11 cellular contexts compared by ENCODE assay signal in genomic region chr22:42868751-42869251, GRCh38. TPM values are rescaled to one million over a fixed set of nuclear protein-coding genes. Genes with fewer than 3 reads are reported as not detected.
DNase-seq lines count a peak whose midpoint lies in the region; ATAC-seq, FAIRE-seq and TF ChIP-seq lines count a peak whose summit lies in the region.
"Had no signal": no experiment of that assay in that cellular context is flagged by ENCODE, and none has a peak within 500 bp of the region (broad histone marks: within the 10 kb centered on the region; RNA-seq: fewer than 3 reads in every experiment).

No MANE protein-coding gene starts in this region.

- no peaks in the 10 kb centered on the region for H3K27me3 Mint-ChIP-seq in astrocyte (ENCODE audit: low read depth, unreplicated experiment)

- H3K36me3 ChIP-seq in H7 (replicated peaks; ENCODE audit: control insufficient read depth, insufficient read depth, low read length) (peaks cover 5% of the 10 kb centered on the region), astrocyte (ENCODE audit: insufficient read depth, low read length) (peaks cover 3% of the 10 kb centered on the region), right atrium auricular region (peaks cover 42% of the 10 kb centered on the region), rectal smooth muscle tissue (ENCODE audit: control insufficient read depth, insufficient read depth, low read length) (peaks cover 12% of the 10 kb centered on the region)

- no peak overlapping the region for H3K27ac ChIP-seq in astrocyte (ENCODE audit: low read depth, low read length)
- H3K27ac ChIP-seq in right atrium auricular region = peak overlapping the region; percentile 59 to 70
- peak overlapping the region; percentile 33 for H3K27ac ChIP-seq in rectal smooth muscle tissue (ENCODE audit: low read depth, low read length)

- FAIRE-seq in astrocyte (lab: Jason Lieb, UNC) = no peak
- FAIRE-seq: H54 had no signal

- no peaks in the 10 kb centered on the region for H3K27me3 ChIP-seq in H7 (ENCODE audit: control insufficient read depth, insufficient read depth, low read length)
- no peaks in the 10 kb centered on the region for H3K27me3 ChIP-seq in astrocyte (ENCODE audit: insufficient read depth, low read length)
- H3K27me3 ChIP-seq in right atrium auricular region = no peaks in the 10 kb centered on the region
- no peaks in the 10 kb centered on the region for H3K27me3 ChIP-seq in rectal smooth muscle tissue (ENCODE audit: control insufficient read depth, insufficient read depth, low read length)

- no peak for ATAC-seq in HG03442 (IDR thresholded peaks at IDR 0.05; ENCODE audit: unreplicated experiment)
- no peak for ATAC-seq in HG03280 (IDR thresholded peaks at IDR 0.05; ENCODE audit: unreplicated experiment)

- no peak overlapping the region for H3K4me2 ChIP-seq in astrocyte (ENCODE audit: low read length)

- H3K79me2 ChIP-seq in astrocyte (ENCODE audit: insufficient read depth, low read length) = no peaks in the 10 kb centered on the region

- peaks cover 1% of the 10 kb centered on the region for H3K4me1 Mint-ChIP-seq in astrocyte (ENCODE audit: low read depth, unreplicated experiment)

- no peak overlapping the region for H3K27ac Mint-ChIP-seq in astrocyte (ENCODE audit: unreplicated experiment)

- H3K9me3 ChIP-seq in astrocyte (ENCODE audit: insufficient read depth, low read depth, low read length) (no peaks in the 10 kb centered on the region), right atrium auricular region (no peaks in the 10 kb centered on the region)

- H4K20me1 ChIP-seq in astrocyte (ENCODE audit: insufficient read depth, low read length) = no peaks in the 10 kb centered on the region

- H3K4me3 Mint-ChIP-seq in astrocyte (ENCODE audit: unreplicated experiment) = no peak overlapping the region

- DNase-seq in H7 = peak; percentile 51
- DNase-seq in astrocyte (ENCODE audit: low read depth) = peak; percentile 62
- no peak for DNase-seq in right atrium auricular region (ENCODE audit: low spot score)
- no peak for DNase-seq in RKO (ENCODE audit: low spot score)
- DNase-seq in NK-92 treated with Interleukin-12 subunit alpha and Interleukin-12 subunit beta, amount 100 ng/mL, for 24 hours (lab: John Stamatoyannopoulos, UW) = no peak
- DNase-seq: activated effector memory CD4-positive, alpha-beta T cell treated with Interleukin-2 at 50 U/mL for 16 hours; NCI-H1417 treated with DMSO at 0.1 percent for 48 hours had no signal

- TF ChIP-seq CTCF in astrocyte (IDR thresholded peaks at IDR 0.05; ENCODE audit: insufficient read depth, low read depth, low read length) (no peak), right atrium auricular region (IDR thresholded peaks at IDR 0.05) (no peak)

- peaks cover 7% of the 10 kb centered on the region for H3K4me1 ChIP-seq in astrocyte (ENCODE audit: insufficient read depth, low read length)
- H3K4me1 ChIP-seq in right atrium auricular region = peaks cover 0 to 17% of the 10 kb centered on the region in 2 donors
- H3K4me1 ChIP-seq in rectal smooth muscle tissue (ENCODE audit: control insufficient read depth, insufficient read depth, low read length) = peaks cover 3% of the 10 kb centered on the region

- no peaks in the 10 kb centered on the region for H3K9me3 Mint-ChIP-seq in astrocyte (ENCODE audit: unreplicated experiment)

- H3K4me3 ChIP-seq in H7 (ENCODE audit: insufficient read depth, low read depth, low read length) (no peak overlapping the region), astrocyte (ENCODE audit: insufficient read depth, low read depth, low read length) (no peak overlapping the region), right atrium auricular region (no peak overlapping the region), rectal smooth muscle tissue (ENCODE audit: low read length) (no peak overlapping the region)

- H3K9ac ChIP-seq in astrocyte (ENCODE audit: low read length) (no peak overlapping the region), rectal smooth muscle tissue (ENCODE audit: low read length) (no peak overlapping the region)

- H2AFZ ChIP-seq in astrocyte (ENCODE audit: low read depth, low read length) = no peak overlapping the region

- peaks cover 3% of the 10 kb centered on the region for H3K36me3 Mint-ChIP-seq in astrocyte (ENCODE audit: low read depth, unreplicated experiment)

RNA-seq across cellular contexts. Expression of gene ARFGAP3, which starts 11.7 kb away (rescaled TPM):
- total RNA-seq in H7 (2014; rRNA removed; shearing (Covaris generic)) = 19.7 and 28.9 TPM in 2 replicates
- total RNA-seq in astrocyte = 59.5 and 64.1 TPM in 2 replicates
- 10 to 100 TPM; 27.4 to 29.6 TPM for total RNA-seq in right atrium auricular region

Comparison
In these comparisons a context has a peak if more than half of its experiments do, and no peak if none do; other contexts are left out.
1. DNase-seq: peak in H7 (single experiment) and astrocyte (single experiment); none in right atrium auricular region (single experiment), RKO (single experiment) and NK-92 treated with Interleukin-12 subunit alpha and Interleukin-12 subunit beta, amount 100 ng/mL, for 24 hours (single experiment).